15 cellular contexts compared by ENCODE assay signal in the genomic region with DNA sequence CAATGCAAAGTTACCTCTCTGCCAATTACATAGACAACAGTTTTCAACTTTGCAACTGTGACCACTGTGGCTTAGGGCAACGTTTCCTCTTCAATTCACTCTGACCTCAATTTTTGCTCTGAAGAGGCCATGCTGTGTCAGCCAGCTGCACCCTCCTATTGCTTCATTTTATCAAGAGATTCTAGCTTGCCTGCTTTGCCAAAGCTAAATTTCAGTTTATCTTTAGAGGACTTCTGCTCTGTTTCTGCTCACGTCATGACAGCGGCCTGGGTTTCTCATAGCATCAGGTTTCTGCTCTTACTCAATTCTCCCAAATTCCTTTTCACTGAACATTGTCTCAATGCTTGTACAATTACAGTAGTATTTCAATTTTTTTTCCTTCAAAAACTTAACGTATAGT.
A peak's percentile ranks its signal among the peaks of the same experiment; 100 is the strongest.
DNase-seq lines count a peak whose midpoint lies in the region; ATAC-seq and TF ChIP-seq lines count a peak whose summit lies in the region.
"Had no signal": no experiment of that assay in that cellular context is flagged by ENCODE, and none has a peak within 500 bp of the region (broad histone marks: within the 10 kb centered on the region; RNA-seq: fewer than 3 reads in every experiment).

No MANE protein-coding gene starts in this region.

- no peak for TF ChIP-seq EP300 in gastroesophageal sphincter (IDR thresholded peaks at IDR 0.05)

- H3K36me3 ChIP-seq in GM23248 (ENCODE audit: low read depth) (no peaks in the 10 kb centered on the region), gastroesophageal sphincter (no peaks in the 10 kb centered on the region)

- H4K20me1 ChIP-seq in GM23248 (ENCODE audit: insufficient read depth): no peaks in the 10 kb centered on the region

- H2AFZ ChIP-seq in GM23248: no peak overlapping the region

- H3K27me3 Mint-ChIP-seq in activated CD8-positive, alpha-beta memory T cell treated with anti-CD3 and anti-CD28 coated beads, Interleukin-2, amount 10 ng/mL, durations not matched to agents 7 days and 5 days: peaks cover 6% of the 10 kb centered on the region

- H3K27me3 ChIP-seq in GM23248 (replicated peaks; ENCODE audit: insufficient read depth) (no peaks in the 10 kb centered on the region), gastroesophageal sphincter (no peaks in the 10 kb centered on the region)

- no peak for TF ChIP-seq POLR2A in gastroesophageal sphincter (IDR thresholded peaks at IDR 0.05)

- CTCF ChIA-PET in activated CD8-positive, alpha-beta memory T cell treated with anti-CD3 and anti-CD28 coated beads, Interleukin-2, amount 10 ng/mL, durations not matched to agents 7 days and 5 days (lab: Charles Lee): interaction anchor here (0.9 kb wide), 1 partner anchor 373 kb away, joined by 3 read pairs; no protein-coding TSS in a partner anchor

- no peak overlapping the region for H3K9ac ChIP-seq in GM23248
- H3K9ac ChIP-seq: KMS-11 had no signal

- H3K9me3 Mint-ChIP-seq in activated CD8-positive, alpha-beta memory T cell treated with anti-CD3 and anti-CD28 coated beads, Interleukin-2, amount 10 ng/mL, durations not matched to agents 7 days and 5 days (ENCODE audit: low read depth): no peaks in the 10 kb centered on the region
- H3K9me3 Mint-ChIP-seq: CD8-positive, alpha-beta T cell; stimulated activated naive CD8-positive, alpha-beta T cell treated with anti-CD3 and anti-CD28 coated beads, Interleukin-15, Interleukin-2, amounts not matched to agents 100 ng/mL and 50 ng/mL, for 24 hours had no signal

- no peaks in the 10 kb centered on the region for H3K9me2 ChIP-seq in GM23248 (ENCODE audit: insufficient read depth)

- no peaks in the 10 kb centered on the region for H3K9me3 ChIP-seq in GM23248 (ENCODE audit: low read depth)
- H3K9me3 ChIP-seq in gastroesophageal sphincter: no peaks in the 10 kb centered on the region

- H3K79me2 ChIP-seq in GM23248 (ENCODE audit: insufficient read depth): no peaks in the 10 kb centered on the region

- no peaks in the 10 kb centered on the region for H3K36me3 Mint-ChIP-seq in activated CD8-positive, alpha-beta memory T cell treated with anti-CD3 and anti-CD28 coated beads, Interleukin-2, amount 10 ng/mL, durations not matched to agents 7 days and 5 days
- H3K36me3 Mint-ChIP-seq: CD8-positive, alpha-beta T cell had no signal

- H3F3A ChIP-seq in GM23248 (ENCODE audit: insufficient read depth): no peaks in the 10 kb centered on the region

- in situ Hi-C loops in GM23248 (cut with MboI): loop anchor here (10.0 kb wide), 3 partner anchors 299 to 579 kb away; partner anchors contain the start of gene PTGS2

- DNase-seq in GM23248 (peak; percentile 55), posterior vena cava (ENCODE audit: low spot score) (peak; percentile 76), HUDEP-2 (lab: John Stamatoyannopoulos, UW; ENCODE audit: unreplicated experiment in 76 of 76) (no peak)
- no peak for DNase-seq in activated CD8-positive, alpha-beta memory T cell treated with anti-CD3 and anti-CD28 coated beads, Interleukin-2, amount 10 ng/mL, durations not matched to agents 7 days and 5 days
- no peak for DNase-seq in stimulated activated naive CD8-positive, alpha-beta T cell treated with anti-CD3 and anti-CD28 coated beads, Interleukin-15, Interleukin-2, amounts not matched to agents 100 U/mL and 50 U/mL, for 24 hours
- DNase-seq: activated CD4-positive, alpha-beta T cell treated with anti-CD3 and anti-CD28 coated beads for 48 hours; activated gamma-delta T cell; CD8-positive, alpha-beta T cell; dermis blood vessel endothelial cell; SHP77 treated with DMSO at 0.1 percent for 48 hours had no signal

- no peak overlapping the region for H3K4me3 ChIP-seq in GM23248
- H3K4me3 ChIP-seq in gastroesophageal sphincter: no peak overlapping the region

- intact Hi-C loops in posterior vena cava (cut with DNase I): loop anchor here in 1 of 2 donors (10.0 kb wide), 1 partner anchor 579 kb away; no protein-coding TSS in a partner anchor

- WGBS in GM23248 (ENCODE audit: low coverage in 1 of 2, low lambda C conversion rate in 2 of 2, missing lambda C conversion rate in 2 of 2), 2 experiments: 75 to 76% methylated on average over 4 of the region's 4 CpGs
- WGBS in gastroesophageal sphincter (ENCODE audit: low coverage in 1 of 2), 2 donors: 29 to 41% methylated on average over 2 to 4 of the region's 4 CpGs

- H3K4me1 ChIP-seq in GM23248 (ENCODE audit: insufficient read depth) (no peaks in the 10 kb centered on the region), gastroesophageal sphincter (peaks cover 0 to 5% (median 0%) of the 10 kb centered on the region in 3 donors)

- H3K27ac ChIP-seq in GM23248 (no peak overlapping the region), gastroesophageal sphincter (peak overlapping the region in 3 of 4 donors; percentile 17 to 59 (median 19))
- H3K27ac ChIP-seq: KMS-11 had no signal

- H3K4me1 Mint-ChIP-seq in activated CD8-positive, alpha-beta memory T cell treated with anti-CD3 and anti-CD28 coated beads, Interleukin-2, amount 10 ng/mL, durations not matched to agents 7 days and 5 days: no peaks in the 10 kb centered on the region

- no peak overlapping the region for H3K4me3 Mint-ChIP-seq in activated CD8-positive, alpha-beta memory T cell treated with anti-CD3 and anti-CD28 coated beads, Interleukin-2, amount 10 ng/mL, durations not matched to agents 7 days and 5 days
- H3K4me3 Mint-ChIP-seq: CD8-positive, alpha-beta T cell; stimulated activated naive CD8-positive, alpha-beta T cell treated with anti-CD3 and anti-CD28 coated beads, Interleukin-15, Interleukin-2, amounts not matched to agents 100 ng/mL and 50 ng/mL, for 24 hours had no signal

- no peak for TF ChIP-seq CTCF in gastroesophageal sphincter (IDR thresholded peaks at IDR 0.05)

- ATAC-seq in SK-N-SH treated with all-trans-retinoic acid at 6 μM for 48 hours (peak; percentile 68), gastroesophageal sphincter (peak; percentile 80), GM21619 (IDR thresholded peaks at IDR 0.05; ENCODE audit: unreplicated experiment) (no peak)
- ATAC-seq in activated CD8-positive, alpha-beta memory T cell treated with anti-CD3 and anti-CD28 coated beads, Interleukin-2, amount 10 ng/mL, durations not matched to agents 7 days and 5 days: no peak
- ATAC-seq in stimulated activated naive CD8-positive, alpha-beta T cell treated with anti-CD3 and anti-CD28 coated beads, Interleukin-15, Interleukin-2, amounts not matched to agents 100 U/mL and 50 U/mL, for 24 hours: no peak
- ATAC-seq: CD8-positive, alpha-beta T cell had no signal

- no peak overlapping the region for H3K27ac Mint-ChIP-seq in activated CD8-positive, alpha-beta memory T cell treated with anti-CD3 and anti-CD28 coated beads, Interleukin-2, amount 10 ng/mL, durations not matched to agents 7 days and 5 days
- H3K27ac Mint-ChIP-seq: CD8-positive, alpha-beta T cell; stimulated activated naive CD8-positive, alpha-beta T cell treated with anti-CD3 and anti-CD28 coated beads, Interleukin-15, Interleukin-2, amounts not matched to agents 100 ng/mL and 50 ng/mL, for 24 hours had no signal

- no peak overlapping the region for H3K4me2 ChIP-seq in GM23248 (ENCODE audit: unreplicated experiment)
- H3K4me2 ChIP-seq: KMS-11 had no signal

TF ChIP-seq in SK-N-SH treated with all-trans-retinoic acid at 6 μM for 48 hours, 23 proteins besides CTCF, POLR2A, EP300 and RAD21:
- TF ChIP-seq ZFP3 (CRISPR knock-in tag; IDR thresholded peaks at IDR 0.05) (no peak), ZNF565 (CRISPR knock-in tag; conservative IDR thresholded peaks at IDR 0.05; ENCODE audit: low read depth) (no peak), PATZ1 (CRISPR knock-in tag; IDR thresholded peaks at IDR 0.05; ENCODE audit: borderline replicate concordance) (no peak), GLIS3 (CRISPR knock-in tag; IDR thresholded peaks at IDR 0.05) (no peak), POU6F1 (CRISPR knock-in tag; IDR thresholded peaks at IDR 0.05; ENCODE audit: borderline replicate concordance, low read depth) (no peak), BACH2 (CRISPR knock-in tag; IDR thresholded peaks at IDR 0.05; ENCODE audit: borderline replicate concordance) (no peak), CSDC2 (CRISPR knock-in tag; IDR thresholded peaks at IDR 0.05) (no peak), RARB (CRISPR knock-in tag; IDR thresholded peaks at IDR 0.05) (no peak), ZC3H10 (CRISPR knock-in tag; IDR thresholded peaks at IDR 0.05) (no peak), ZFP30 (CRISPR knock-in tag; IDR thresholded peaks at IDR 0.05) (no peak)

Comparison
In these comparisons a context has a peak if more than half of its experiments do, and no peak if none do; other contexts are left out.
1. DNase-seq: peak in GM23248 (single experiment) and posterior vena cava (single experiment); none in activated CD8-positive, alpha-beta memory T cell treated with anti-CD3 and anti-CD28 coated beads, Interleukin-2, amount 10 ng/mL, durations not matched to agents 7 days and 5 days (single experiment), stimulated activated naive CD8-positive, alpha-beta T cell treated with anti-CD3 and anti-CD28 coated beads, Interleukin-15, Interleukin-2, amounts not matched to agents 100 U/mL and 50 U/mL, for 24 hours (single experiment) and HUDEP-2 (0 of 76).
2. ATAC-seq: peak in SK-N-SH treated with all-trans-retinoic acid at 6 μM for 48 hours (single experiment) and gastroesophageal sphincter (single experiment); none in activated CD8-positive, alpha-beta memory T cell treated with anti-CD3 and anti-CD28 coated beads, Interleukin-2, amount 10 ng/mL, durations not matched to agents 7 days and 5 days (single experiment), stimulated activated naive CD8-positive, alpha-beta T cell treated with anti-CD3 and anti-CD28 coated beads, Interleukin-15, Interleukin-2, amounts not matched to agents 100 U/mL and 50 U/mL, for 24 hours (single experiment) and GM21619 (single experiment).